11 cellular contexts compared by ENCODE assay signal in the genomic region with DNA sequence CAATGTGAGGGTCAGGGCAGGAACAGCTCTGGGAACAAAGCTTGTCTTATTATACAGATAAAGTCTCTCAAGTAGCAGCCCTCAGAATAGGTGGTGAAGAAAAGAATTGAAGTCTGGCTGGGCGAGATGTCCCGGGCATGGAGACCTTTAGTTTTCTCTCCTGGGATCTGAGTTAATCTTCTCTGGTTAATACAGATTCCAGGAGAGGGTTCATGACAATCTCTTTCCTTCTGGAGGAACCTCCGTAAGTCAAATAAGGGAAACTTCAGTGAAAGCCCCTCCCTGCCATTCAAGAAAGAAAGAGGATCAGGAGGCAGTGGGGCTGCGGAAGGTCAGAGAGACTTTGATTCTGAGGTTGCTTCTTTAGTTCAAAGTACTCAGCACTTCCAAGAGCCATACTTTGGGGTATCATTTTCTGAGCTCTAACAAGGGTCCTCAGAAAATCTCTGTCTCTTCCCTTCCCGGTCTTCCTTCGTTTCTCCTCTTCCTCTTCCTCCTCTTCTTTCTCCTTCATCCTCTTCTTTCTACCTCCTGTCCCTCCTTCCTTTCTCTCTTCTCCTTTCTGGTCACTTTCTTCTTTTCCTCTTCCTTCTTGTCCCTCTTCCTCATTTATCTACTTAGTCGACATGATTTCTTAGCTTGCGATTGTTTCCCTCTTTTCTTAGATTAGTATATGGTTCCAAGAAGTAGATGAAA. TPM values are rescaled to one million over a fixed set of nuclear protein-coding genes. Genes with fewer than 3 reads are reported as not detected.
DNase-seq lines count a peak whose midpoint lies in the region; ATAC-seq, FAIRE-seq and TF ChIP-seq lines count a peak whose summit lies in the region.
"Had no signal": no experiment of that assay in that cellular context is flagged by ENCODE, and none has a peak within 500 bp of the region (broad histone marks: within the 10 kb centered on the region; RNA-seq: fewer than 3 reads in every experiment).

No MANE protein-coding gene starts in this region.

- in situ Hi-C loops in HepG2 (cut with HindIII; ENCODE audit: extremely low pct_ligation_motif_present, low pct_unique_long_range_greater_than_20kb) = no loop called here

- FAIRE-seq in HepG2 (lab: Jason Lieb, UNC) = no peak

- intact Hi-C loops in HepG2 (cut with micrococcal nuclease; ENCODE audit: unreplicated experiment) (loop anchor here (1.0 to 10.0 kb wide), 5 partner anchors 25 to 923 kb away; a partner anchor contains a TSS), right lobe of liver (cut with DNase I) (no loop called here)
- intact Hi-C loops in activated T-helper 1 cell treated with anti-CD3 and anti-CD28 coated beads, Interleukin-12 subunit alpha, Interleukin-12 subunit beta, Interleukin-2, Interleukin-4 antibody, amounts not matched to agents 30 ng/mL and 10 ng/mL and 1 ng/mL, durations not matched to agents 14 hours and 24 hours and 36 hours (cut with micrococcal nuclease) = loop anchor here (1.0 to 10.0 kb wide), 11 partner anchors 89 to 1465 kb away; a partner anchor contains a TSS

- H3K27me3 Mint-ChIP-seq in activated T-helper 1 cell treated with anti-CD3 and anti-CD28 coated beads, Interleukin-12 subunit alpha, Interleukin-12 subunit beta, Interleukin-2, Interleukin-4 antibody, amounts not matched to agents 30 ng/mL and 10 ng/mL and 1 ng/mL, durations not matched to agents 14 hours and 24 hours and 36 hours (ENCODE audit: insufficient read depth) = peaks cover 6% of the 10 kb centered on the region

- POLR2A ChIA-PET in HepG2 (lab: Yijun Ruan, JAX) = no interaction called here

- H3K27ac Mint-ChIP-seq in activated T-helper 1 cell treated with anti-CD3 and anti-CD28 coated beads, Interleukin-12 subunit alpha, Interleukin-12 subunit beta, Interleukin-2, Interleukin-4 antibody, amounts not matched to agents 30 ng/mL and 10 ng/mL and 1 ng/mL, durations not matched to agents 14 hours and 24 hours and 36 hours = peak overlapping the region; percentile 40

- H3K4me3 ChIP-seq in HepG2 (replicated peaks in 1 of 3; ENCODE audit: insufficient read depth in 1 of 3, low read depth in 2 of 3, low read length in 3 of 3) = peak overlapping the region in 2 of 3 experiments; percentile 80 to 87; a peak in 3 of 6 replicates
- no peak overlapping the region for H3K4me3 ChIP-seq in right lobe of liver
- H3K4me3 ChIP-seq in iPS-20b (ENCODE audit: low read length) = peak overlapping the region; percentile 94; the same call in 1 of the 2 replicates
- H3K4me3 ChIP-seq in gastroesophageal sphincter = peak overlapping the region in 1 of 2 donors; percentile 57

- TF ChIP-seq RAD21 in HepG2 (CRISPR knock-in tag; IDR thresholded peaks at IDR 0.05) = no peak

- H3K9me3 ChIP-seq in HepG2 (ENCODE audit: low read length) (no peaks in the 10 kb centered on the region), right lobe of liver (no peaks in the 10 kb centered on the region), iPS-20b (ENCODE audit: insufficient read depth, low read depth, low read length) (no peaks in the 10 kb centered on the region), gastroesophageal sphincter (no peaks in the 10 kb centered on the region)
- H3K9me3 ChIP-seq: Caco-2 had no signal

- no peaks in the 10 kb centered on the region for H3K4me1 Mint-ChIP-seq in activated T-helper 1 cell treated with anti-CD3 and anti-CD28 coated beads, Interleukin-12 subunit alpha, Interleukin-12 subunit beta, Interleukin-2, Interleukin-4 antibody, amounts not matched to agents 30 ng/mL and 10 ng/mL and 1 ng/mL, durations not matched to agents 14 hours and 24 hours and 36 hours (ENCODE audit: low read depth)

- TF ChIP-seq EP300 in HepG2 (IDR thresholded peaks at IDR 0.05; ENCODE audit: low read depth in 2 of 2, low read length in 2 of 2) (no peak), HepG2 (CRISPR knock-in tag; IDR thresholded peaks at IDR 0.05; ENCODE audit: borderline replicate concordance) (no peak), gastroesophageal sphincter (IDR thresholded peaks at IDR 0.05) (no peak)

- H3K4me1 ChIP-seq in HepG2 (ENCODE audit: insufficient read depth, low read length) (peaks cover 27% of the 10 kb centered on the region), right lobe of liver (peaks cover 0 to 12% (median 3%) of the 10 kb centered on the region in 4 donors), iPS-20b (ENCODE audit: insufficient read depth, low read length) (peaks cover 3% of the 10 kb centered on the region; the same call in 1 of the 2 replicates), gastroesophageal sphincter (peaks cover 4 to 9% (median 5%) of the 10 kb centered on the region in 3 donors)
- H3K4me1 ChIP-seq: Caco-2 had no signal

- H3K27me3 ChIP-seq in HepG2 (ENCODE audit: control insufficient read depth in 1 of 2, insufficient read depth in 2 of 2, low read length in 2 of 2) (no peaks in the 10 kb centered on the region; a peak in 1 of 5 replicates), right lobe of liver (no peaks in the 10 kb centered on the region), iPS-20b (ENCODE audit: insufficient read depth, low read length) (peaks cover 13% of the 10 kb centered on the region; the same call in 1 of the 2 replicates), gastroesophageal sphincter (no peaks in the 10 kb centered on the region)

- H3K36me3 Mint-ChIP-seq in activated T-helper 1 cell treated with anti-CD3 and anti-CD28 coated beads, Interleukin-12 subunit alpha, Interleukin-12 subunit beta, Interleukin-2, Interleukin-4 antibody, amounts not matched to agents 30 ng/mL and 10 ng/mL and 1 ng/mL, durations not matched to agents 14 hours and 24 hours and 36 hours (ENCODE audit: low read depth) = no peaks in the 10 kb centered on the region

- TF ChIP-seq POLR2A in HepG2 (IDR thresholded peaks at IDR 0.05; ENCODE audit: insufficient read depth in 1 of 2, low read depth in 2 of 2, low read length in 2 of 2) (no peak), right lobe of liver (IDR thresholded peaks at IDR 0.05) (no peak), gastroesophageal sphincter (IDR thresholded peaks at IDR 0.05) (no peak)

- peak overlapping the region; percentile 45 for H3K4me3 Mint-ChIP-seq in activated T-helper 1 cell treated with anti-CD3 and anti-CD28 coated beads, Interleukin-12 subunit alpha, Interleukin-12 subunit beta, Interleukin-2, Interleukin-4 antibody, amounts not matched to agents 30 ng/mL and 10 ng/mL and 1 ng/mL, durations not matched to agents 14 hours and 24 hours and 36 hours

- no peaks in the 10 kb centered on the region for H3K9me3 Mint-ChIP-seq in activated T-helper 1 cell treated with anti-CD3 and anti-CD28 coated beads, Interleukin-12 subunit alpha, Interleukin-12 subunit beta, Interleukin-2, Interleukin-4 antibody, amounts not matched to agents 30 ng/mL and 10 ng/mL and 1 ng/mL, durations not matched to agents 14 hours and 24 hours and 36 hours

- no peaks in the 10 kb centered on the region for H4K20me1 ChIP-seq in HepG2 (ENCODE audit: insufficient read depth, low read length)

- H3K79me2 ChIP-seq in HepG2 (ENCODE audit: insufficient read depth, low read length) = no peaks in the 10 kb centered on the region

- peak overlapping the region; percentile 77; the same call in 1 of the 2 replicates for H3K9ac ChIP-seq in HepG2 (ENCODE audit: insufficient read depth, low read depth, low read length)
- no peak overlapping the region for H3K9ac ChIP-seq in iPS-20b (ENCODE audit: low read depth, low read length)

- H3K36me3 ChIP-seq in HepG2 (replicated peaks in 1 of 2; ENCODE audit: control insufficient read depth in 1 of 2, insufficient read depth in 2 of 2, low read length in 2 of 2) (no peaks in the 10 kb centered on the region), right lobe of liver (no peaks in the 10 kb centered on the region), iPS-20b (ENCODE audit: insufficient read depth, low read depth, low read length) (no peaks in the 10 kb centered on the region), gastroesophageal sphincter (no peaks in the 10 kb centered on the region)

- BruUV-seq in HepG2 (replicated peaks; lab: Mats Ljungman, UMichigan) = no TSS peak

- DNase-seq in HepG2 (ENCODE audit: low spot score) (no peak), right lobe of liver (no peak)
- no peak for DNase-seq in activated T-helper 1 cell treated with anti-CD3 and anti-CD28 coated beads, Interleukin-12 subunit alpha, Interleukin-12 subunit beta, Interleukin-2, Interleukin-4 antibody, amounts not matched to agents 30 ng/mL and 10 ng/mL and 1 ng/mL, durations not matched to agents 14 hours and 24 hours and 36 hours (ENCODE audit: low spot score)
- no peak for DNase-seq in stimulated activated CD4-positive, alpha-beta T cell treated with anti-CD3 and anti-CD28 coated beads, Interleukin-4, amount 100 ng/mL, for 4 hours
- DNase-seq: Caco-2, NCI-H1694 treated with DMSO at 0.1 percent for 48 hours, SW 1271 had no signal

- ATAC-seq in HepG2 (no peak), right lobe of liver (no peak), GM19463 (IDR thresholded peaks at IDR 0.05; ENCODE audit: unreplicated experiment) (no peak), gastroesophageal sphincter (no peak), HG02973 (IDR thresholded peaks at IDR 0.05; ENCODE audit: unreplicated experiment) (no peak)

- H3K4me2 ChIP-seq in HepG2 (ENCODE audit: low read depth, low read length) = peak overlapping the region; percentile 83

- TF ChIP-seq CTCF in HepG2 (CRISPR knock-in tag; IDR thresholded peaks at IDR 0.05) = no peak
- no peak for TF ChIP-seq CTCF in right lobe of liver (IDR thresholded peaks at IDR 0.05)
- TF ChIP-seq CTCF in gastroesophageal sphincter (IDR thresholded peaks at IDR 0.05) = no peak

- WGBS in HepG2 (ENCODE audit: low lambda C conversion rate) = 73% methylated on average over 8 of the region's 8 CpGs
- WGBS in right lobe of liver (ENCODE audit: insufficient coverage, low coverage, low lambda C conversion rate, missing lambda C conversion rate) = 54% methylated on average over 6 of the region's 8 CpGs
- 45 to 57% methylated on average over 7 to 8 of the region's 8 CpGs for WGBS in gastroesophageal sphincter (ENCODE audit: low coverage in 1 of 2), 2 donors

- H3K27ac ChIP-seq in HepG2 (ENCODE audit: extremely low read length, insufficient read depth, low read length) (no peak overlapping the region), right lobe of liver (no peak overlapping the region), iPS-20b (ENCODE audit: low read length) (no peak overlapping the region), gastroesophageal sphincter (peak overlapping the region in 1 of 4 donors; percentile 90)

- no peak overlapping the region for H2AFZ ChIP-seq in HepG2 (ENCODE audit: low read length)

- CTCF ChIA-PET in HepG2 (lab: Yijun Ruan, JAX; ENCODE audit: low intra/inter-chr PET ratio, low total read pairs) = no interaction called here

RNA-seq across cellular contexts. Expression of a gene that starts 4.6 kb away (rescaled TPM):
- total RNA-seq in HepG2 (2016; rRNA removed; fragmentation: Illumina TruSeq; extraction: Trizol) (10.1 and 16.3 TPM in 2 replicates), right lobe of liver (1 to 10 TPM; 1.1 to 1.8 (median 1.7) TPM), gastroesophageal sphincter (1 to 10 TPM; 5.0 to 9.0 (median 8.5) TPM)
- total RNA-seq in HepG2 (2016; cell fraction: cytosol; rRNA removed; fragmentation: Illumina TruSeq; extraction: Trizol; ENCODE audit: low read depth) = 1.7 and 2.1 TPM in 2 replicates
- total RNA-seq in HepG2 (2016; cell fraction: insoluble cytoplasmic fraction; rRNA removed; fragmentation: Illumina TruSeq; extraction: Trizol) = 9.5 and 17.4 TPM in 2 replicates
- total RNA-seq in HepG2 (2016; cell fraction: membrane; rRNA removed; fragmentation: Illumina TruSeq; extraction: Trizol) = 5.1 and 6.1 TPM in 2 replicates
- 6.2 and 7.3 TPM in 2 replicates for total RNA-seq in HepG2 (2016; cell fraction: nucleus; rRNA removed; fragmentation: Illumina TruSeq; extraction: Trizol)
- polyA plus RNA-seq in HepG2 (2011; rRNA removed) = 2.0 and 2.1 TPM in 2 replicates
- 0.93 and 1.5 TPM in 2 replicates for polyA plus RNA-seq in HepG2 (2011; cell fraction: cytosol; rRNA removed)
- polyA plus RNA-seq in HepG2 (2011; cell fraction: nucleus; rRNA removed) = 1.3 and 1.8 TPM in 2 replicates
- polyA plus RNA-seq in HepG2 (2012) = 2.5 and 3.2 TPM in 2 replicates
- polyA plus RNA-seq in HepG2 (2016; cell fraction: cytosol; fragmentation: Illumina TruSeq; extraction: Trizol; ENCODE audit: low read depth) = 0.42 and 0.44 TPM in 2 replicates
- 9.4 and 9.9 TPM in 2 replicates for polyA plus RNA-seq in HepG2 (2016; cell fraction: insoluble cytoplasmic fraction; fragmentation: Illumina TruSeq; extraction: Trizol; ENCODE audit: low read depth)
- polyA plus RNA-seq in HepG2 (2016; cell fraction: membrane; fragmentation: Illumina TruSeq; extraction: Trizol; ENCODE audit: low read depth) = 1.1 and 1.2 TPM in 2 replicates
- 5.7 and 6.6 TPM in 2 replicates for polyA plus RNA-seq in HepG2 (2016; cell fraction: nucleus; fragmentation: Illumina TruSeq; extraction: Trizol; ENCODE audit: insufficient read depth, low read depth)
- 1.1 and 4.3 TPM in 2 replicates for polyA minus RNA-seq in HepG2 (2011; rRNA and poly(A)+ RNA removed; ENCODE audit: low replicate concordance)
- polyA minus RNA-seq in HepG2 (2011; cell fraction: cytosol; rRNA and poly(A)+ RNA removed) = 2.6 and 3.4 TPM in 2 replicates
- polyA minus RNA-seq in HepG2 (2011; cell fraction: nucleus; rRNA and poly(A)+ RNA removed) = 8.9 and 10.2 TPM in 2 replicates
- total RNA-seq in activated T-helper 1 cell treated with anti-CD3 and anti-CD28 coated beads, Interleukin-12 subunit alpha, Interleukin-12 subunit beta, Interleukin-2, Interleukin-4 antibody, amounts not matched to agents 30 ng/mL and 10 ng/mL and 1 ng/mL, durations not matched to agents 14 hours and 24 hours and 36 hours = 7.6 and 8.0 TPM in 2 replicates

Comparison
In these comparisons a context has a peak if more than half of its experiments do, and no peak if none do; other contexts are left out.
1. H3K4me3 ChIP-seq: peak in HepG2 (2 of 3) and iPS-20b (single experiment); none in right lobe of liver (0 of 3).
2. intact Hi-C loops: an anchor here in HepG2 (1.0 to 10.0 kb wide) and activated T-helper 1 cell treated with anti-CD3 and anti-CD28 coated beads, Interleukin-12 subunit alpha, Interleukin-12 subunit beta, Interleukin-2, Interleukin-4 antibody, amounts not matched to agents 30 ng/mL and 10 ng/mL and 1 ng/mL, durations not matched to agents 14 hours and 24 hours and 36 hours (1.0 to 10.0 kb wide); none called in right lobe of liver.